ENCODE assay signal across 1 cellular context in the genomic region with DNA sequence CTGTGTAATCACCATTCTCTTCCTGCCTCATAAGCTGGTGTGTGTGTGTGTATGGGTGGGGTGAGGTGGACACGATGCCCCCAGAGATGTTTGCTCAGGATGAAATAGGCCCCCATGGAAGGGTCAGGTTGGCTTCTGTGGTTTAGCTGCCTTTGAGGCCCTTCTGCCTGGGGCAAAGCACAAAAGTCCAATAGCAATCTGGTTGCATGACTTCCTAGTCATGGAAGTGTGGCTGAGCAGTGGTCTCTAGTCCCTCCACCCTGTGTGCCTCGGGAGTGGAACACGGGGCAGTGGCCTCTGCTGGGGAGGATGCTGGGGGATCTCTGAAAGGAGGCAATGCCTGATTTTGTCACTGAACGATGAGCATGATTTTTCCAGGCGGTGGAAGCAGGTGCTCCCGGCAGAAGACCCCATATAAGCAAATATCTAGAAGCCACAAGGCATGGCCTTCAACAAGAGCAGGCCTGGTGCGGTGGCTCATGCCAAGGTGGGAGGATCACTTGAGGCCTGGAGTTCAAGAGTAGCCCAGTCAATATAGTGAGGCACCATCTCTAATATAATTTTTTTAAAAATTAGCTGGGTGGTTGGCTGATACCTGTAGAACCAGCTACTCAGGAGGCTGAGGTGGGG.
A peak's percentile ranks its signal among the peaks of the same experiment; 100 is the strongest.
TF ChIP-seq lines count a peak whose summit lies in the region.
"Not testable (repeated sequence)": the region's sequence is repeated elsewhere in the genome, so short reads cannot be mapped to it uniquely, and the experiment has no call there.

No MANE protein-coding gene starts in this region.

TF ChIP-seq in HepG2, 621 proteins besides CTCF, POLR2A, EP300 and RAD21 (continued from another document and continues in another):
- TF ChIP-seq, protein P1, sequence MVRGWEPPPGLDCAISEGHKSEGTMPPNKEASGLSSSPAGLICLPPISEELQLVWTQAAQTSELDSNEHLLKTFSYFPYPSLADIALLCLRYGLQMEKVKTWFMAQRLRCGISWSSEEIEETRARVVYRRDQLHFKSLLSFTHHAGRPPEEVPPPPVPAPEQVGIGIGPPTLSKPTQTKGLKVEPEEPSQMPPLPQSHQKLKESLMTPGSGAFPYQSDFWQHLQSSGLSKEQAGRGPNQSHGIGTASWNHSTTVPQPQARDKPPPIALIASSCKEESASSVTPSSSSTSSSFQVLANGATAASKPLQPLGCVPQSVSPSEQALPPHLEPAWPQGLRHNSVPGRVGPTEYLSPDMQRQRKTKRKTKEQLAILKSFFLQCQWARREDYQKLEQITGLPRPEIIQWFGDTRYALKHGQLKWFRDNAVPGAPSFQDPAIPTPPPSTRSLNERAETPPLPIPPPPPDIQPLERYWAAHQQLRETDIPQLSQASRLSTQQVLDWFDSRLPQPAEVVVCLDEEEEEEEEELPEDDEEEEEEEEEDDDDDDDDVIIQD (CRISPR knock-in tag; IDR thresholded peaks at IDR 0.05; ENCODE audit: low read depth), result peak; percentile 82; the same call in 1 of the 2 replicates
- TF ChIP-seq MEIS1 (CRISPR knock-in tag; IDR thresholded peaks at IDR 0.05; ENCODE audit: borderline replicate concordance), result peak; percentile 82; the same call in 1 of the 2 replicates
- 0 out of 2 replicates have a peak, but pooled peaks have one; percentile 35 for TF ChIP-seq ZSCAN20 (CRISPR knock-in tag; IDR thresholded peaks at IDR 0.05; ENCODE audit: borderline replicate concordance)
- peak; percentile 38; the same call in 1 of the 2 replicates for TF ChIP-seq ZFP41 (CRISPR knock-in tag; IDR thresholded peaks at IDR 0.05; ENCODE audit: borderline replicate concordance)
- TF ChIP-seq IRF2 (CRISPR knock-in tag; IDR thresholded peaks at IDR 0.05), result peak; percentile 98
- TF ChIP-seq MIXL1 (CRISPR knock-in tag; IDR thresholded peaks at IDR 0.05), result peak; percentile 58; the same call in 1 of the 2 replicates
- 0 out of 2 replicates have a peak, but pooled peaks have one; percentile 4 for TF ChIP-seq ZNF317 (CRISPR knock-in tag; IDR thresholded peaks at IDR 0.05)
- TF ChIP-seq ETV5 (CRISPR knock-in tag; IDR thresholded peaks at IDR 0.05; ENCODE audit: borderline replicate concordance), result peak; percentile 85
- TF ChIP-seq ZNF451 (CRISPR knock-in tag; IDR thresholded peaks at IDR 0.05), result 0 out of 2 replicates have a peak, but pooled peaks have one; percentile 37
- TF ChIP-seq SP4 (CRISPR knock-in tag; IDR thresholded peaks at IDR 0.05), result peak; percentile 60; the same call in 1 of the 2 replicates
- TF ChIP-seq ZFY (CRISPR knock-in tag; IDR thresholded peaks at IDR 0.05), result peak; percentile 64; the same call in 1 of the 2 replicates
- peak; percentile 26; the same call in 1 of the 2 replicates for TF ChIP-seq NFIC (IDR thresholded peaks at IDR 0.05; ENCODE audit: low read length)
- 0 out of 2 replicates have a peak, but pooled peaks have one; percentile 49 for TF ChIP-seq NRL (CRISPR knock-in tag; IDR thresholded peaks at IDR 0.05; ENCODE audit: borderline replicate concordance)
- peak; percentile 34; the same call in 1 of the 2 replicates for TF ChIP-seq FOSL2 (CRISPR knock-in tag; IDR thresholded peaks at IDR 0.05)
- TF ChIP-seq KMT2B (CRISPR knock-in tag; IDR thresholded peaks at IDR 0.05), result peak; percentile 76; the same call in 1 of the 2 replicates
- peak; percentile 82; the same call in 1 of the 2 replicates for TF ChIP-seq DPF2 (CRISPR knock-in tag; IDR thresholded peaks at IDR 0.05; ENCODE audit: borderline replicate concordance, low read depth)
- TF ChIP-seq HNF1B (CRISPR knock-in tag; IDR thresholded peaks at IDR 0.05), result peak; percentile 85
- peak; percentile 87; the same call in 1 of the 2 replicates for TF ChIP-seq ZBTB20 (CRISPR knock-in tag; IDR thresholded peaks at IDR 0.05; ENCODE audit: borderline replicate concordance, low read depth)
- TF ChIP-seq TFE3 (CRISPR knock-in tag; IDR thresholded peaks at IDR 0.05), result peak; percentile 52; the same call in 1 of the 2 replicates
- peak; percentile 58; the same call in 1 of the 2 replicates for TF ChIP-seq ZNF292 (CRISPR knock-in tag; IDR thresholded peaks at IDR 0.05; ENCODE audit: borderline replicate concordance, low read depth)
- peak; percentile 91 for TF ChIP-seq KDM6A (CRISPR knock-in tag; IDR thresholded peaks at IDR 0.05; ENCODE audit: low read depth)
- TF ChIP-seq ZNF318 (CRISPR knock-in tag; IDR thresholded peaks at IDR 0.05), result peak; percentile 53; the same call in 1 of the 2 replicates
- peak; percentile 88; the same call in 1 of the 2 replicates for TF ChIP-seq ZBTB7A (CRISPR knock-in tag; IDR thresholded peaks at IDR 0.05)
- peak; percentile 59; the same call in 1 of the 2 replicates for TF ChIP-seq ZNF33B (CRISPR knock-in tag; IDR thresholded peaks at IDR 0.05)
- peak; percentile 84; the same call in 1 of the 2 replicates for TF ChIP-seq PITX1 (CRISPR knock-in tag; IDR thresholded peaks at IDR 0.05)
- TF ChIP-seq ZNF589 (CRISPR knock-in tag; conservative IDR thresholded peaks at IDR 0.05), result 0 out of 2 replicates have a peak, but pooled peaks have one; percentile 53
- TF ChIP-seq SPEN (CRISPR knock-in tag; IDR thresholded peaks at IDR 0.05; ENCODE audit: low read depth), result peak; percentile 78; the same call in 1 of the 2 replicates
- peak; percentile 56 for TF ChIP-seq NR2F2 (IDR thresholded peaks at IDR 0.05; ENCODE audit: borderline replicate concordance, low read depth)
- TF ChIP-seq ZBTB7B (CRISPR knock-in tag; IDR thresholded peaks at IDR 0.05), result peak; percentile 95
- TF ChIP-seq ZNF460 (CRISPR knock-in tag; IDR thresholded peaks at IDR 0.05; ENCODE audit: borderline replicate concordance), result peak; percentile 11; the same call in 1 of the 2 replicates
- TF ChIP-seq TGIF2 (CRISPR knock-in tag; IDR thresholded peaks at IDR 0.05), result peak; percentile 78; the same call in 1 of the 2 replicates
- peak; percentile 58; the same call in 1 of the 2 replicates for TF ChIP-seq HOXD1 (CRISPR knock-in tag; IDR thresholded peaks at IDR 0.05)
- TF ChIP-seq CREB1, SOX6, NONO, FOXA1 (IDR thresholded peaks at IDR 0.05): not testable (repeated sequence)
- peak; percentile 79 for TF ChIP-seq CREB1 (CRISPR knock-in tag; IDR thresholded peaks at IDR 0.05)
- TF ChIP-seq, protein P2, sequence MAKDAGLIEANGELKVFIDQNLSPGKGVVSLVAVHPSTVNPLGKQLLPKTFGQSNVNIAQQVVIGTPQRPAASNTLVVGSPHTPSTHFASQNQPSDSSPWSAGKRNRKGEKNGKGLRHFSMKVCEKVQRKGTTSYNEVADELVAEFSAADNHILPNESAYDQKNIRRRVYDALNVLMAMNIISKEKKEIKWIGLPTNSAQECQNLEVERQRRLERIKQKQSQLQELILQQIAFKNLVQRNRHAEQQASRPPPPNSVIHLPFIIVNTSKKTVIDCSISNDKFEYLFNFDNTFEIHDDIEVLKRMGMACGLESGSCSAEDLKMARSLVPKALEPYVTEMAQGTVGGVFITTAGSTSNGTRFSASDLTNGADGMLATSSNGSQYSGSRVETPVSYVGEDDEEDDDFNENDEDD (CRISPR knock-in tag; IDR thresholded peaks at IDR 0.05; ENCODE audit: borderline replicate concordance), result peak; percentile 54; the same call in 1 of the 2 replicates
- TF ChIP-seq ZNF605 (CRISPR knock-in tag; IDR thresholded peaks at IDR 0.05), result peak; percentile 71
- TF ChIP-seq HNF4G (IDR thresholded peaks at IDR 0.05; ENCODE audit: borderline replicate concordance, low read depth, low read length), result peak; percentile 77
- TF ChIP-seq HNF4G (CRISPR knock-in tag; IDR thresholded peaks at IDR 0.05; ENCODE audit: borderline replicate concordance, low read depth), result peak; percentile 63; the same call in 1 of the 2 replicates
- peak; percentile 74; the same call in 1 of the 2 replicates for TF ChIP-seq ZNF619 (CRISPR knock-in tag; IDR thresholded peaks at IDR 0.05)
- peak; percentile 75 for TF ChIP-seq SOX6 (CRISPR knock-in tag; IDR thresholded peaks at IDR 0.05)
- 0 out of 2 replicates have a peak, but pooled peaks have one; percentile 56 for TF ChIP-seq NONO (CRISPR knock-in tag; conservative IDR thresholded peaks at IDR 0.05)
- TF ChIP-seq ATF4 (CRISPR knock-in tag; IDR thresholded peaks at IDR 0.05), result peak in 1 of 2 experiments; percentile 23; a peak in 1 of 4 replicates
- peak; percentile 99 for TF ChIP-seq SALL1 (CRISPR knock-in tag; IDR thresholded peaks at IDR 0.05)
- peak; percentile 89 for TF ChIP-seq CBX1 (IDR thresholded peaks at IDR 0.05; ENCODE audit: low read depth)
- peak; percentile 81; the same call in 1 of the 2 replicates for TF ChIP-seq MYC (CRISPR knock-in tag; IDR thresholded peaks at IDR 0.05; ENCODE audit: borderline replicate concordance)
- peak; percentile 79; the same call in 1 of the 2 replicates for TF ChIP-seq RFXAP (CRISPR knock-in tag; IDR thresholded peaks at IDR 0.05; ENCODE audit: borderline replicate concordance)
- peak; percentile 51; the same call in 1 of the 2 replicates for TF ChIP-seq ZNF350 (CRISPR knock-in tag; IDR thresholded peaks at IDR 0.05; ENCODE audit: borderline replicate concordance, low read depth)
- peak; percentile 67 for TF ChIP-seq FOXA1 (CRISPR knock-in tag; IDR thresholded peaks at IDR 0.05)
